Comparison of ENCODE assay signal across 1 cellular context in genomic region chr17:19900809-19901208, GRCh38.
TF ChIP-seq lines count a peak whose summit lies in the region.

No MANE protein-coding gene starts in this region.

TF ChIP-seq in H1, 55 proteins besides CTCF, POLR2A, EP300 and RAD21:
- TF ChIP-seq SIN3A (conservative IDR thresholded peaks at IDR 0.05 in 1 of 2, IDR thresholded peaks at IDR 0.05 in 1 of 2; ENCODE audit: low read depth in 1 of 2, low read length in 2 of 2) (no peak), ASH2L (IDR thresholded peaks at IDR 0.05; ENCODE audit: low read length) (no peak), CHD1 (IDR thresholded peaks at IDR 0.05; ENCODE audit: low read depth, low read length) (no peak), BRCA1 (IDR thresholded peaks at IDR 0.05; ENCODE audit: low read depth, low read length) (no peak), RXRA (IDR thresholded peaks at IDR 0.05; ENCODE audit: insufficient read depth, low read depth, low read length) (no peak), PHF8 (conservative IDR thresholded peaks at IDR 0.05; ENCODE audit: low read depth, low read length) (no peak), GABPA (IDR thresholded peaks at IDR 0.05; ENCODE audit: borderline replicate concordance, insufficient read depth, low read length) (no peak), TCF12 (IDR thresholded peaks at IDR 0.05; ENCODE audit: low read depth, low read length) (no peak), NANOG (IDR thresholded peaks at IDR 0.05; ENCODE audit: insufficient read depth, low read depth, low read length, poor library complexity, severe bottlenecking) (no peak), SAP30 (IDR thresholded peaks at IDR 0.05; ENCODE audit: insufficient read depth, insufficient replicate concordance, low read length) (no peak), TAF7 (optimal IDR thresholded peaks at IDR 0.05; ENCODE audit: borderline replicate concordance, low read depth, low read length) (no peak), CHD7 (IDR thresholded peaks at IDR 0.05; ENCODE audit: insufficient replicate concordance, low read length) (no peak)
